Comparison of ENCODE assay signal across 10 cellular contexts in genomic region chr2:217979151-217979811, GRCh38. TPM values are rescaled to one million over a fixed set of nuclear protein-coding genes. Genes with fewer than 3 reads are reported as not detected.
DNase-seq lines count a peak whose midpoint lies in the region; ATAC-seq and TF ChIP-seq lines count a peak whose summit lies in the region.
"Had no signal": no experiment of that assay in that cellular context is flagged by ENCODE, and none has a peak within 500 bp of the region (broad histone marks: within the 10 kb centered on the region; RNA-seq: fewer than 3 reads in every experiment).

No MANE protein-coding gene starts in this region.

- CTCF ChIA-PET in MCF 10A (lab: Yijun Ruan, JAX) (interaction anchor here (1.7 to 2.6 kb wide), 3 partner anchors 10 to 193 kb away, joined by 5 to 11 read pairs (median 10); no protein-coding TSS in a partner anchor), mammary epithelial cell (lab: Charles Lee; ENCODE audit: low non-redundant PET) (no interaction called here)

- H3K79me2 ChIP-seq in mammary epithelial cell (ENCODE audit: insufficient read depth, low read length) (no peaks in the 10 kb centered on the region), neural progenitor cell (ENCODE audit: low read depth) (no peaks in the 10 kb centered on the region)

- H3K9ac ChIP-seq in mammary epithelial cell (ENCODE audit: insufficient read depth, low read length) (no peak overlapping the region), neural progenitor cell (no peak overlapping the region)

- peak in 1 of 4 donors; percentile 16 for ATAC-seq in heart left ventricle
- no peak for ATAC-seq in T-helper 17 cell
- ATAC-seq in GM21825 (IDR thresholded peaks at IDR 0.05; ENCODE audit: unreplicated experiment), result no peak

- H3K4me3 ChIP-seq in mammary epithelial cell (replicated peaks in 1 of 3; ENCODE audit: insufficient read depth in 1 of 3, low read depth in 2 of 3, low read length in 3 of 3) (no peak overlapping the region), heart left ventricle (peak overlapping the region; percentile 5 to 84 (median 62)), neural progenitor cell (peak overlapping the region; percentile 57)

- H3K27me3 ChIP-seq in mammary epithelial cell (ENCODE audit: insufficient read depth, low read length) (peaks cover 16% of the 10 kb centered on the region), heart left ventricle (no peaks in the 10 kb centered on the region), neural progenitor cell (peaks cover 64% of the 10 kb centered on the region)

- intact Hi-C loops in MCF 10A (cut with micrococcal nuclease) (no loop called here), mammary epithelial cell (cut with micrococcal nuclease) (no loop called here), heart left ventricle (cut with DNase I) (no loop called here)

- WGBS in mammary epithelial cell (ENCODE audit: low coverage, missing lambda C conversion rate), result 24% methylated on average over 9 of the region's 10 CpGs
- WGBS in heart left ventricle, 4 donors, result 19 to 25% (median 23%) methylated on average over 10 of the region's 10 CpGs

- H2AFZ ChIP-seq in mammary epithelial cell (ENCODE audit: low read depth, low read length), result no peak overlapping the region
- no peak overlapping the region for H2AFZ ChIP-seq in neural progenitor cell (replicated peaks)

- H3K9me3 ChIP-seq in mammary epithelial cell (replicated peaks; ENCODE audit: insufficient read depth, low read length), result no peaks in the 10 kb centered on the region
- H3K9me3 ChIP-seq in heart left ventricle, result no peaks in the 10 kb centered on the region
- no peaks in the 10 kb centered on the region for H3K9me3 ChIP-seq in neural progenitor cell (ENCODE audit: low read depth)
- H3K9me3 ChIP-seq in T-helper 17 cell (ENCODE audit: control insufficient read depth, low read length, poor library complexity, severe bottlenecking), result no peaks in the 10 kb centered on the region

- H3K4me1 Mint-ChIP-seq in MCF 10A (ENCODE audit: insufficient read depth, unreplicated experiment) (no peaks in the 10 kb centered on the region), neural progenitor cell (peaks cover 13% of the 10 kb centered on the region), T-helper 17 cell (no peaks in the 10 kb centered on the region)

- H3K27ac ChIP-seq in mammary epithelial cell (ENCODE audit: insufficient read depth, low read depth, low read length), result no peak overlapping the region
- H3K27ac ChIP-seq in heart left ventricle, result peak overlapping the region; percentile 64 to 91 (median 86)
- H3K27ac ChIP-seq in neural progenitor cell, result no peak overlapping the region

- H3F3A ChIP-seq in neural progenitor cell (ENCODE audit: low read depth), result no peaks in the 10 kb centered on the region

- H3K36me3 Mint-ChIP-seq in MCF 10A (ENCODE audit: insufficient read depth, unreplicated experiment) (no peaks in the 10 kb centered on the region), neural progenitor cell (no peaks in the 10 kb centered on the region), T-helper 17 cell (ENCODE audit: low read depth) (peaks cover 2% of the 10 kb centered on the region)

- TF ChIP-seq CTCF in MCF 10A (IDR thresholded peaks at IDR 0.05; ENCODE audit: unreplicated experiment) (no peak), mammary epithelial cell (conservative IDR thresholded peaks at IDR 0.05 in 1 of 2, IDR thresholded peaks at IDR 0.05 in 1 of 2; ENCODE audit: extremely low read depth in 1 of 2, insufficient read depth in 1 of 2, low read depth in 1 of 2, low read length in 2 of 2) (no peak), heart left ventricle (IDR thresholded peaks at IDR 0.05) (no peak), neural progenitor cell (IDR thresholded peaks at IDR 0.05) (no peak)

- in situ Hi-C loops in mammary epithelial cell (cut with MboI; ENCODE audit: low sequenced_read_pairs in 2 of 2), result no loop called here

- no peaks in the 10 kb centered on the region for H4K20me1 ChIP-seq in mammary epithelial cell (ENCODE audit: insufficient read depth, low read length)
- H4K20me1 ChIP-seq in neural progenitor cell (ENCODE audit: low read depth), result peaks cover 4% of the 10 kb centered on the region

- DNase-seq in MCF 10A (ENCODE audit: unreplicated experiment) (no peak), mammary epithelial cell (no peak), heart left ventricle (peak in 2 of 5 donors; percentile 37 to 58), neural progenitor cell (ENCODE audit: low spot score) (peak; percentile 60), GOT3 (lab: John Stamatoyannopoulos, UW) (no peak), NCI-H774 (lab: John Stamatoyannopoulos, UW) (no peak), T-helper 17 cell (no peak)
- DNase-seq: activated naive CD4-positive, alpha-beta T cell; stimulated activated CD8-positive, alpha-beta memory T cell treated with anti-CD3 and anti-CD28 coated beads, Interleukin-4, amount 100 ng/mL, for 48 hours had no signal

- dilution Hi-C loops in mammary epithelial cell (cut with HindIII; ENCODE audit: low sequenced_read_pairs), result no loop called here

- POLR2A ChIA-PET in MCF 10A (lab: Yijun Ruan, JAX), result no interaction called here

- BruUV-seq in MCF 10A (replicated peaks; lab: Mats Ljungman, UMichigan) (no TSS peak), mammary epithelial cell (replicated peaks; lab: Mats Ljungman, UMichigan) (no TSS peak)

- H3K4me3 Mint-ChIP-seq in MCF 10A (ENCODE audit: unreplicated experiment), result peak overlapping the region; percentile 49
- H3K4me3 Mint-ChIP-seq in neural progenitor cell, result peak overlapping the region; percentile 82
- no peak overlapping the region for H3K4me3 Mint-ChIP-seq in T-helper 17 cell

- H3K27me3 Mint-ChIP-seq in MCF 10A (ENCODE audit: insufficient read depth, unreplicated experiment) (no peaks in the 10 kb centered on the region), neural progenitor cell (ENCODE audit: insufficient read depth, low read depth) (peaks cover 4% of the 10 kb centered on the region), T-helper 17 cell (peaks cover 16% of the 10 kb centered on the region)

- no peak for TF ChIP-seq POLR2A in heart left ventricle (IDR thresholded peaks at IDR 0.05)

- H3K4me2 ChIP-seq in mammary epithelial cell (ENCODE audit: insufficient read depth, low read depth, low read length) (no peak overlapping the region), neural progenitor cell (peak overlapping the region; percentile 98)

- H3K27ac Mint-ChIP-seq in MCF 10A (ENCODE audit: low read depth, unreplicated experiment) (no peak overlapping the region), neural progenitor cell (peak overlapping the region; percentile 70), T-helper 17 cell (no peak overlapping the region)

- no peaks in the 10 kb centered on the region for H3K36me3 ChIP-seq in mammary epithelial cell (ENCODE audit: insufficient read depth, low read length)
- peaks cover 0 to 5% (median 0%) of the 10 kb centered on the region in 9 donors for H3K36me3 ChIP-seq in heart left ventricle
- H3K36me3 ChIP-seq in neural progenitor cell, result no peaks in the 10 kb centered on the region

- H3K9me3 Mint-ChIP-seq in MCF 10A (ENCODE audit: unreplicated experiment), result no peaks in the 10 kb centered on the region
- no peaks in the 10 kb centered on the region for H3K9me3 Mint-ChIP-seq in neural progenitor cell

- H3K4me1 ChIP-seq in mammary epithelial cell (ENCODE audit: insufficient read depth, low read length) (peaks cover 3% of the 10 kb centered on the region), heart left ventricle (peaks cover 8 to 96% (median 61%) of the 10 kb centered on the region in 12 donors), neural progenitor cell (peaks cover 10% of the 10 kb centered on the region)

RNA-seq across cellular contexts. Expression of gene TNS1, which starts 23.5 kb away (rescaled TPM):
- total RNA-seq in MCF 10A (2022), result 2.9 and 3.3 TPM in 2 replicates
- total RNA-seq in mammary epithelial cell, result 10 to 100 TPM in 1 of 2 donors, under 1 TPM in 1; 0.80 to 20.0 TPM
- polyA plus RNA-seq in mammary epithelial cell, result 0.46 TPM
- 11.9 TPM for polyA minus RNA-seq in mammary epithelial cell
- total RNA-seq in heart left ventricle, result 100 to 1,000 TPM; 513 to 899 (median 742) TPM
- 100 to 1,000 TPM; 243 to 339 TPM for polyA plus RNA-seq in heart left ventricle
- 0.24 and 2.3 TPM in 2 replicates for total RNA-seq in neural progenitor cell (ENCODE audit: low replicate concordance)
- 10 to 100 TPM in 1 of 2 donors, under 1 TPM in 1; 0.80 to 16.8 TPM for total RNA-seq in T-helper 17 cell

Comparison
In these comparisons a context has a peak if more than half of its experiments do, and no peak if none do; other contexts are left out.
1. H3K27ac ChIP-seq: peak in heart left ventricle (12 of 12); none in mammary epithelial cell (single experiment) and neural progenitor cell (single experiment).
2. H3K4me3 ChIP-seq: peak in heart left ventricle (12 of 12) and neural progenitor cell (single experiment); none in mammary epithelial cell (0 of 3).
3. RNA of gene TNS1, which starts 23.5 kb away (total RNA-seq): 513 to 899 TPM in heart left ventricle; 0.80 to 20.0 TPM in mammary epithelial cell, 0.80 to 16.8 TPM in T-helper 17 cell, 2.9 to 3.3 TPM in MCF 10A and 0.24 to 2.3 TPM in neural progenitor cell; every median in the first group is over 10 times any median in the second.